Comparison of ENCODE assay signal across 1 cellular context in the genomic region with DNA sequence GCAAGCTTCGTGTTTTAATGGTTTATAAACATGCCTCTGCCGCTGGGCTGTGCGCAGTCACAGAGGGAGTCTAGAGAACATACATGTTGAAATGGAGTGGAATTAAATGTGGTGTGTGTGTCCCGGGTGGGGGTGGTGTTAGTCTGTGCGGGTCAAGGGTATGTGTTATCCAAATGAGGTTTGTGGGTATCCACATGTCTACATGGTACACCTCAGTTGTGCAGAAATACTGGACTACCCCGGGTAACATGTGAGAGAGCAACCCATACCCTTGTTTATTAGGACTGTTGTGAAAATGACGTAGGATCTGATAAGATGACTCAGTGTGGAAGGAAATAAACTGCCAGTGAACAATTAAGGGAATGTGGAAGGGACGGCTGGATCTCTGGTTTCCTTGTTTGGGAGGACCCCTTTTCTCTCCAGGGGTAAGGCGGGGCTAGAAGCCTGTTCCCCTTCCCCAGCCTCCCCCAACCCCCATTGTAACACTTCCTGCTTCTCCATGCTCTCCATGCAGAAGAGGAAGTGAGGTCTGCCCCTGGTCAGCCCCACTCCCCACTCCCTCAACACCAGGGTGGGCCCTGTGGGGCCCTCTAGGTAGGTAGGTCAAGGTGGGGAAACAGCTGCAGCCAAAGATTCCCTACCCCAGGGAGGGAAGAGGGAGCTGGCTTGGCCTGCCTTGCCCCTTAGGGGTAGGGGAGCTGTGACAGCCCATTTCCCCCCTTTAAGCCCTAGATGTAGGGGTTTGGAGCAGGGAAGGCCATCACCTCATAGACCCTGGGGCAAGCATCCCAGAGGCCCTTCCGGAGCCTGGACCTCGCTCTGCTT.
TF ChIP-seq lines count a peak whose summit lies in the region.

No MANE protein-coding gene starts in this region.

TF ChIP-seq in SK-N-SH, 30 proteins besides CTCF, POLR2A, EP300 and RAD21 (continued from another document):
- no peak for TF ChIP-seq REST (IDR thresholded peaks at IDR 0.05; ENCODE audit: low read depth, low read length)
- no peak for TF ChIP-seq RCOR1 (IDR thresholded peaks at IDR 0.05; ENCODE audit: low read length)
- TF ChIP-seq RFX5 (IDR thresholded peaks at IDR 0.05; ENCODE audit: low read length) = no peak
- no peak for TF ChIP-seq FOXJ3 (CRISPR knock-in tag; IDR thresholded peaks at IDR 0.05)
- TF ChIP-seq POLR2AphosphoS5 (IDR thresholded peaks at IDR 0.05; ENCODE audit: low read depth, low read length) = no peak
- TF ChIP-seq NFIC (IDR thresholded peaks at IDR 0.05; ENCODE audit: borderline replicate concordance) = no peak
- TF ChIP-seq, protein P1, sequence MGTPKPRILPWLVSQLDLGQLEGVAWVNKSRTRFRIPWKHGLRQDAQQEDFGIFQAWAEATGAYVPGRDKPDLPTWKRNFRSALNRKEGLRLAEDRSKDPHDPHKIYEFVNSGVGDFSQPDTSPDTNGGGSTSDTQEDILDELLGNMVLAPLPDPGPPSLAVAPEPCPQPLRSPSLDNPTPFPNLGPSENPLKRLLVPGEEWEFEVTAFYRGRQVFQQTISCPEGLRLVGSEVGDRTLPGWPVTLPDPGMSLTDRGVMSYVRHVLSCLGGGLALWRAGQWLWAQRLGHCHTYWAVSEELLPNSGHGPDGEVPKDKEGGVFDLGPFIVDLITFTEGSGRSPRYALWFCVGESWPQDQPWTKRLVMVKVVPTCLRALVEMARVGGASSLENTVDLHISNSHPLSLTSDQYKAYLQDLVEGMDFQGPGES (IDR thresholded peaks at IDR 0.05; ENCODE audit: low read depth, low read length) = no peak
- TF ChIP-seq TCF12 (IDR thresholded peaks at IDR 0.05) = no peak
- TF ChIP-seq GABPA (IDR thresholded peaks at IDR 0.05; ENCODE audit: low read depth) = no peak
